36 cellular contexts compared by ENCODE assay signal in genomic region chr5:108842260-108842659, GRCh38.
"Had no signal": no experiment of that assay in that cellular context is flagged by ENCODE, and none has a peak within 500 bp of the region (broad histone marks: within the 10 kb centered on the region; RNA-seq: fewer than 3 reads in every experiment).

No MANE protein-coding gene starts in this region.

- H3K27me3 Mint-ChIP-seq: activated naive CD4-positive, alpha-beta T cell treated with anti-CD3 and anti-CD28 coated beads, Interleukin-2, amount 10 ng/mL, durations not matched to agents 7 days and 5 days; activated naive CD4-positive, alpha-beta T cell treated with anti-CD3 and anti-CD28 coated beads, Interleukin-2, amount 50 U/mL, for 24 hours; activated naive CD8-positive, alpha-beta T cell; activated naive CD8-positive, alpha-beta T cell treated with anti-CD3 and anti-CD28 coated beads for 36 hours; activated naive CD8-positive, alpha-beta T cell treated with anti-CD3 and anti-CD28 coated beads, Interleukin-2, amount 10 ng/mL, durations not matched to agents 7 days and 5 days; activated naive CD8-positive, alpha-beta T cell treated with anti-CD3 and anti-CD28 coated beads, Interleukin-2, amount 50 U/mL, for 24 hours; activated T-helper 17 cell treated with anti-CD3 and anti-CD28 coated beads, Interleukin-2, amount 50 U/mL, for 72 hours; brain; central memory CD8-positive, alpha-beta T cell had no signal

- H3K4me1 Mint-ChIP-seq: activated naive CD4-positive, alpha-beta T cell treated with anti-CD3 and anti-CD28 coated beads, Interleukin-2, amount 10 ng/mL, durations not matched to agents 7 days and 5 days; activated naive CD4-positive, alpha-beta T cell treated with anti-CD3 and anti-CD28 coated beads, Interleukin-2, amount 50 U/mL, for 24 hours; activated naive CD8-positive, alpha-beta T cell treated with anti-CD3 and anti-CD28 coated beads for 36 hours; activated naive CD8-positive, alpha-beta T cell treated with anti-CD3 and anti-CD28 coated beads, Interleukin-2, amount 10 ng/mL, durations not matched to agents 7 days and 5 days; activated naive CD8-positive, alpha-beta T cell treated with anti-CD3 and anti-CD28 coated beads, Interleukin-2, amount 50 U/mL, for 24 hours; activated T-helper 17 cell treated with anti-CD3 and anti-CD28 coated beads, Interleukin-2, amount 50 U/mL, for 72 hours; brain; central memory CD8-positive, alpha-beta T cell had no signal

- H3K36me3 ChIP-seq: adrenal gland, ascending aorta, brain microvascular endothelial cell, breast epithelium, cardiac muscle cell had no signal

- H3K36me3 Mint-ChIP-seq: activated naive CD4-positive, alpha-beta T cell treated with anti-CD3 and anti-CD28 coated beads, Interleukin-2, amount 10 ng/mL, durations not matched to agents 7 days and 5 days had no signal

- H3K27ac ChIP-seq: adrenal gland, ascending aorta, body of pancreas, brain microvascular endothelial cell, breast epithelium, cardiac muscle cell had no signal

- H3K9me3 ChIP-seq: adrenal gland, ascending aorta, body of pancreas, breast epithelium had no signal

- H3K9me3 Mint-ChIP-seq: activated naive CD4-positive, alpha-beta T cell treated with anti-CD3 and anti-CD28 coated beads for 36 hours; activated naive CD4-positive, alpha-beta T cell treated with anti-CD3 and anti-CD28 coated beads, Interleukin-2, amount 10 ng/mL, durations not matched to agents 7 days and 5 days; activated naive CD4-positive, alpha-beta T cell treated with anti-CD3 and anti-CD28 coated beads, Interleukin-2, amount 50 U/mL, for 24 hours; activated naive CD4-positive, alpha-beta T cell treated with anti-CD3 and anti-CD28 coated beads, Interleukin-2, amount 50 U/mL, for 72 hours; activated T-helper 1 cell treated with anti-CD3 and anti-CD28 coated beads, Interleukin-12 subunit alpha, Interleukin-12 subunit beta, Interleukin-2, Interleukin-4 antibody, amounts not matched to agents 30 ng/mL and 10 ng/mL and 1 ng/mL, durations not matched to agents 14 hours and 24 hours and 36 hours; activated T-helper 2 cell treated with anti-CD3 and anti-CD28 coated beads, Interferon-gamma antibody, Interleukin-2, Interleukin-4, amounts not matched to agents 10 μg/mL and 5 μg/mL and 100 μg/mL, durations not matched to agents 14 hours and 24 hours and 36 hours had no signal

- H3K27ac Mint-ChIP-seq: activated naive CD4-positive, alpha-beta T cell treated with anti-CD3 and anti-CD28 coated beads for 36 hours; activated naive CD4-positive, alpha-beta T cell treated with anti-CD3 and anti-CD28 coated beads, Interleukin-2, amount 10 ng/mL, durations not matched to agents 7 days and 5 days; activated naive CD4-positive, alpha-beta T cell treated with anti-CD3 and anti-CD28 coated beads, Interleukin-2, amount 50 U/mL, for 24 hours; activated naive CD8-positive, alpha-beta T cell; activated naive CD8-positive, alpha-beta T cell treated with anti-CD3 and anti-CD28 coated beads for 36 hours; activated naive CD8-positive, alpha-beta T cell treated with anti-CD3 and anti-CD28 coated beads, Interleukin-2, amount 10 ng/mL, durations not matched to agents 7 days and 5 days; activated naive CD8-positive, alpha-beta T cell treated with anti-CD3 and anti-CD28 coated beads, Interleukin-2, amount 50 U/mL, for 24 hours; activated T-cell treated with anti-CD3 and anti-CD28 coated beads, Interleukin-2, amount 50 U/mL, for 72 hours; activated T-helper 1 cell treated with anti-CD3 and anti-CD28 coated beads, Interleukin-12 subunit alpha, Interleukin-12 subunit beta, Interleukin-2, Interleukin-4 antibody, amounts not matched to agents 30 ng/mL and 10 ng/mL and 1 ng/mL, durations not matched to agents 14 hours and 24 hours and 36 hours; activated T-helper 17 cell treated with anti-CD3 and anti-CD28 coated beads, Interleukin-2, amount 50 U/mL, for 72 hours; activated T-helper 2 cell treated with anti-CD3 and anti-CD28 coated beads, Interferon-gamma antibody, Interleukin-2, Interleukin-4, amounts not matched to agents 10 μg/mL and 5 μg/mL and 100 μg/mL, durations not matched to agents 14 hours and 24 hours and 36 hours had no signal

- H3K4me3 Mint-ChIP-seq: activated naive CD4-positive, alpha-beta T cell treated with anti-CD3 and anti-CD28 coated beads for 36 hours; activated naive CD4-positive, alpha-beta T cell treated with anti-CD3 and anti-CD28 coated beads, Interleukin-2, amount 10 ng/mL, durations not matched to agents 7 days and 5 days; activated naive CD4-positive, alpha-beta T cell treated with anti-CD3 and anti-CD28 coated beads, Interleukin-2, amount 50 U/mL, for 24 hours; activated naive CD8-positive, alpha-beta T cell; activated naive CD8-positive, alpha-beta T cell treated with anti-CD3 and anti-CD28 coated beads for 36 hours; activated naive CD8-positive, alpha-beta T cell treated with anti-CD3 and anti-CD28 coated beads, Interleukin-2, amount 10 ng/mL, durations not matched to agents 7 days and 5 days; activated naive CD8-positive, alpha-beta T cell treated with anti-CD3 and anti-CD28 coated beads, Interleukin-2, amount 50 U/mL, for 24 hours; activated T-cell treated with anti-CD3 and anti-CD28 coated beads, Interleukin-2, amount 50 U/mL, for 4 hours; activated T-cell treated with anti-CD3 and anti-CD28 coated beads, Interleukin-2, amount 50 U/mL, for 72 hours; activated T-helper 1 cell treated with anti-CD3 and anti-CD28 coated beads, Interleukin-12 subunit alpha, Interleukin-12 subunit beta, Interleukin-2, Interleukin-4 antibody, amounts not matched to agents 30 ng/mL and 10 ng/mL and 1 ng/mL, durations not matched to agents 14 hours and 24 hours and 36 hours; activated T-helper 17 cell treated with anti-CD3 and anti-CD28 coated beads, Interleukin-2, amount 50 U/mL, for 72 hours; brain; central memory CD8-positive, alpha-beta T cell had no signal

- H3K4me1 ChIP-seq: adrenal gland, ascending aorta, body of pancreas, breast epithelium had no signal

- H3K4me3 ChIP-seq: adrenal gland, ascending aorta, body of pancreas, breast epithelium, cardiac muscle cell had no signal

- ATAC-seq: activated naive CD4-positive, alpha-beta T cell treated with anti-CD3 and anti-CD28 coated beads, Interleukin-2, amount 50 U/mL, for 72 hours; activated naive CD8-positive, alpha-beta T cell treated with anti-CD3 and anti-CD28 coated beads, Interleukin-2, amount 50 U/mL, for 24 hours; activated T-cell treated with anti-CD3 and anti-CD28 coated beads, Interleukin-2, amount 50 U/mL, for 4 hours; activated T-cell treated with anti-CD3 and anti-CD28 coated beads, Interleukin-2, amount 50 U/mL, for 72 hours; activated T-helper 17 cell treated with anti-CD3 and anti-CD28 coated beads, Interleukin-2, amount 50 U/mL, for 72 hours; body of pancreas had no signal

- DNase-seq: activated effector memory CD4-positive, alpha-beta T cell treated with anti-CD3 and anti-CD28 coated beads, Interleukin-2, amount 50 U/mL, for 16 hours; activated effector memory CD4-positive, alpha-beta T cell treated with Interleukin-2 at 50 U/mL for 16 hours; activated gamma-delta T cell; activated gamma-delta T cell treated with Interleukin-2 at 50 U/mL for 16 hours; activated naive CD4-positive, alpha-beta T cell; activated naive CD4-positive, alpha-beta T cell treated with anti-CD3 and anti-CD28 coated beads for 36 hours; activated naive CD4-positive, alpha-beta T cell treated with anti-CD3 and anti-CD28 coated beads, Interleukin-2, amount 10 ng/mL, durations not matched to agents 7 days and 5 days; activated naive CD4-positive, alpha-beta T cell treated with anti-CD3 and anti-CD28 coated beads, Interleukin-2, amount 50 U/mL, for 16 hours; activated naive CD4-positive, alpha-beta T cell treated with Interleukin-2 at 50 U/mL for 16 hours; activated naive CD8-positive, alpha-beta T cell treated with anti-CD3 and anti-CD28 coated beads for 36 hours; activated naive CD8-positive, alpha-beta T cell treated with anti-CD3 and anti-CD28 coated beads, Interleukin-2, amount 10 ng/mL, durations not matched to agents 7 days and 5 days; activated naive CD8-positive, alpha-beta T cell treated with anti-CD3 and anti-CD28 coated beads, Interleukin-2, amount 50 U/mL, for 24 hours; activated T-cell treated with anti-CD3 and anti-CD28 coated beads, Interleukin-2, amount 50 U/mL, for 4 hours; activated T-cell treated with anti-CD3 and anti-CD28 coated beads, Interleukin-2, amount 50 U/mL, for 48 hours; activated T-cell treated with anti-CD3 and anti-CD28 coated beads, Interleukin-2, amount 50 U/mL, for 72 hours; adrenal gland; amniotic stem cell; amygdala; anterior cingulate cortex; aorta; body of pancreas; brain microvascular endothelial cell; caudate nucleus; central memory CD4-positive, alpha-beta T cell; cerebellar nuclear complex had no signal

- H3K27me3 ChIP-seq: adrenal gland, ascending aorta, body of pancreas, brain microvascular endothelial cell, breast epithelium, cardiac muscle cell had no signal
